ENCODE assay signal across 2 cellular contexts in the genomic region with DNA sequence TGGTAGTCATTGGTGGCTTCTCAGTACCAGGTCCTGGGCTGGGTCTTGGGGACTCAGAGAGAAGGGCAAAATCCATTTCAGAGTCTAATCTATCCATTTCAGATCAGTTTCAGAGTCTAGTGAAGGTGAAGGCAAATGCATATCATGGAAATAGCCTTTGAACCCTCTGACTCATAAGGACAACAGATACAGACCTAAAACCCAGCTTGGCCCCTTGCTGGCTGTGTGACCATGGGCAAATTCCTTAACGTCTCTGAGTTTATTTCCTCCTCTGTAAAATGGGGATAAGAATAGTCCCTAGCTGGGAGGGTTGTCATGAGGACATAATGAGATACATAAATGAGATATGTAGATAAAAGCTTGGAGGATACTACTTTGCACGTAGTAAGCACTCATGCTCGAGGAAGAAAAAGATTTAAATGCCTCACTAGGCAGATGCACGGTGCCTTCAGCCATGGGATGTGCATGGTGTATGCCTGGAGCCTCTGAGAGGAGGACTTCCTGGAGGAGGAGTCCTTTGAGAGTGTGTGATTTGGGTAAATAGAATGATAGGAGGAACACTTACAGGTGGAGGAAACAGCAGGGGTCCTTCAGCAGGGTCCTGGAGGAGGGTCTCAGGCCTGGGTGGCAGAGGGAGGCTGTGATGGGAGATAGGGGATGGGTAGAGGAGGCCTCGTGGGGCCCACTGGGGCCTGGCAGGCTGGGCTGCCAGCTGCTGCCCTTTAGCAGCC.
A peak's percentile ranks its signal among the peaks of the same experiment; 100 is the strongest.
TF ChIP-seq lines count a peak whose summit lies in the region.

No MANE protein-coding gene starts in this region.

TF ChIP-seq in GM23338, 12 proteins besides CTCF, POLR2A, EP300 and RAD21 (continues in another document):
- TF ChIP-seq NANOG (IDR thresholded peaks at IDR 0.05; ENCODE audit: borderline replicate concordance) = no peak
- TF ChIP-seq, protein P1, sequence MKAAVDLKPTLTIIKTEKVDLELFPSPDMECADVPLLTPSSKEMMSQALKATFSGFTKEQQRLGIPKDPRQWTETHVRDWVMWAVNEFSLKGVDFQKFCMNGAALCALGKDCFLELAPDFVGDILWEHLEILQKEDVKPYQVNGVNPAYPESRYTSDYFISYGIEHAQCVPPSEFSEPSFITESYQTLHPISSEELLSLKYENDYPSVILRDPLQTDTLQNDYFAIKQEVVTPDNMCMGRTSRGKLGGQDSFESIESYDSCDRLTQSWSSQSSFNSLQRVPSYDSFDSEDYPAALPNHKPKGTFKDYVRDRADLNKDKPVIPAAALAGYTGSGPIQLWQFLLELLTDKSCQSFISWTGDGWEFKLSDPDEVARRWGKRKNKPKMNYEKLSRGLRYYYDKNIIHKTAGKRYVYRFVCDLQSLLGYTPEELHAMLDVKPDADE (IDR thresholded peaks at IDR 0.05) = no peak
- no peak for TF ChIP-seq EZH2 (IDR thresholded peaks at IDR 0.05; ENCODE audit: low read depth, unreplicated experiment)
- TF ChIP-seq, protein P2, sequence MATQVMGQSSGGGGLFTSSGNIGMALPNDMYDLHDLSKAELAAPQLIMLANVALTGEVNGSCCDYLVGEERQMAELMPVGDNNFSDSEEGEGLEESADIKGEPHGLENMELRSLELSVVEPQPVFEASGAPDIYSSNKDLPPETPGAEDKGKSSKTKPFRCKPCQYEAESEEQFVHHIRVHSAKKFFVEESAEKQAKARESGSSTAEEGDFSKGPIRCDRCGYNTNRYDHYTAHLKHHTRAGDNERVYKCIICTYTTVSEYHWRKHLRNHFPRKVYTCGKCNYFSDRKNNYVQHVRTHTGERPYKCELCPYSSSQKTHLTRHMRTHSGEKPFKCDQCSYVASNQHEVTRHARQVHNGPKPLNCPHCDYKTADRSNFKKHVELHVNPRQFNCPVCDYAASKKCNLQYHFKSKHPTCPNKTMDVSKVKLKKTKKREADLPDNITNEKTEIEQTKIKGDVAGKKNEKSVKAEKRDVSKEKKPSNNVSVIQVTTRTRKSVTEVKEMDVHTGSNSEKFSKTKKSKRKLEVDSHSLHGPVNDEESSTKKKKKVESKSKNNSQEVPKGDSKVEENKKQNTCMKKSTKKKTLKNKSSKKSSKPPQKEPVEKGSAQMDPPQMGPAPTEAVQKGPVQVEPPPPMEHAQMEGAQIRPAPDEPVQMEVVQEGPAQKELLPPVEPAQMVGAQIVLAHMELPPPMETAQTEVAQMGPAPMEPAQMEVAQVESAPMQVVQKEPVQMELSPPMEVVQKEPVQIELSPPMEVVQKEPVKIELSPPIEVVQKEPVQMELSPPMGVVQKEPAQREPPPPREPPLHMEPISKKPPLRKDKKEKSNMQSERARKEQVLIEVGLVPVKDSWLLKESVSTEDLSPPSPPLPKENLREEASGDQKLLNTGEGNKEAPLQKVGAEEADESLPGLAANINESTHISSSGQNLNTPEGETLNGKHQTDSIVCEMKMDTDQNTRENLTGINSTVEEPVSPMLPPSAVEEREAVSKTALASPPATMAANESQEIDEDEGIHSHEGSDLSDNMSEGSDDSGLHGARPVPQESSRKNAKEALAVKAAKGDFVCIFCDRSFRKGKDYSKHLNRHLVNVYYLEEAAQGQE (IDR thresholded peaks at IDR 0.05; ENCODE audit: unreplicated experiment) = no peak
- no peak for TF ChIP-seq CREB1 (CRISPR knock-in tag; IDR thresholded peaks at IDR 0.05; ENCODE audit: low read depth)
- no peak for TF ChIP-seq POLR2AphosphoS5 (IDR thresholded peaks at IDR 0.05; ENCODE audit: low read depth)
- no peak for TF ChIP-seq ZNF331 (CRISPR knock-in tag; IDR thresholded peaks at IDR 0.05; ENCODE audit: low read depth)
- TF ChIP-seq STAT1 (IDR thresholded peaks at IDR 0.05; ENCODE audit: unreplicated experiment) = no peak

TF ChIP-seq in GM12878, 131 proteins besides CTCF, POLR2A, EP300 and RAD21:
- TF ChIP-seq MEF2B (IDR thresholded peaks at IDR 0.05; ENCODE audit: partially characterized antibody, poor library complexity, severe bottlenecking) = peak; percentile 30
- TF ChIP-seq SMARCA5 (IDR thresholded peaks at IDR 0.05) = 0 out of 2 replicates have a peak, but pooled peaks have one; percentile 27
- TF ChIP-seq, protein P3, sequence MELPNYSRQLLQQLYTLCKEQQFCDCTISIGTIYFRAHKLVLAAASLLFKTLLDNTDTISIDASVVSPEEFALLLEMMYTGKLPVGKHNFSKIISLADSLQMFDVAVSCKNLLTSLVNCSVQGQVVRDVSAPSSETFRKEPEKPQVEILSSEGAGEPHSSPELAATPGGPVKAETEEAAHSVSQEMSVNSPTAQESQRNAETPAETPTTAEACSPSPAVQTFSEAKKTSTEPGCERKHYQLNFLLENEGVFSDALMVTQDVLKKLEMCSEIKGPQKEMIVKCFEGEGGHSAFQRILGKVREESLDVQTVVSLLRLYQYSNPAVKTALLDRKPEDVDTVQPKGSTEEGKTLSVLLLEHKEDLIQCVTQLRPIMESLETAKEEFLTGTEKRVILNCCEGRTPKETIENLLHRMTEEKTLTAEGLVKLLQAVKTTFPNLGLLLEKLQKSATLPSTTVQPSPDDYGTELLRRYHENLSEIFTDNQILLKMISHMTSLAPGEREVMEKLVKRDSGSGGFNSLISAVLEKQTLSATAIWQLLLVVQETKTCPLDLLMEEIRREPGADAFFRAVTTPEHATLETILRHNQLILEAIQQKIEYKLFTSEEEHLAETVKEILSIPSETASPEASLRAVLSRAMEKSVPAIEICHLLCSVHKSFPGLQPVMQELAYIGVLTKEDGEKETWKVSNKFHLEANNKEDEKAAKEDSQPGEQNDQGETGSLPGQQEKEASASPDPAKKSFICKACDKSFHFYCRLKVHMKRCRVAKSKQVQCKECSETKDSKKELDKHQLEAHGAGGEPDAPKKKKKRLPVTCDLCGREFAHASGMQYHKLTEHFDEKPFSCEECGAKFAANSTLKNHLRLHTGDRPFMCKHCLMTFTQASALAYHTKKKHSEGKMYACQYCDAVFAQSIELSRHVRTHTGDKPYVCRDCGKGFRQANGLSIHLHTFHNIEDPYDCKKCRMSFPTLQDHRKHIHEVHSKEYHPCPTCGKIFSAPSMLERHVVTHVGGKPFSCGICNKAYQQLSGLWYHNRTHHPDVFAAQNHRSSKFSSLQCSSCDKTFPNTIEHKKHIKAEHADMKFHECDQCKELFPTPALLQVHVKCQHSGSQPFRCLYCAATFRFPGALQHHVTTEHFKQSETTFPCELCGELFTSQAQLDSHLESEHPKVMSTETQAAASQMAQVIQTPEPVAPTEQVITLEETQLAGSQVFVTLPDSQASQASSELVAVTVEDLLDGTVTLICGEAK (IDR thresholded peaks at IDR 0.05; ENCODE audit: borderline replicate concordance) = no peak
TF ChIP-seq in GM12878: peak in this region for 2.
